8 cellular contexts compared by ENCODE assay signal in genomic region chr19:18280247-18281081, GRCh38. TPM values are rescaled to one million over a fixed set of nuclear protein-coding genes. Genes with fewer than 3 reads are reported as not detected.
DNase-seq lines count a peak whose midpoint lies in the region; ATAC-seq, FAIRE-seq and TF ChIP-seq lines count a peak whose summit lies in the region.

No MANE protein-coding gene starts in this region.

- peak overlapping the region; percentile 100 for H3K27ac Mint-ChIP-seq in effector memory CD8-positive, alpha-beta T cell
- peak overlapping the region; percentile 98 for H3K27ac Mint-ChIP-seq in memory B cell

- ATAC-seq in HG03139 (IDR thresholded peaks at IDR 0.05; ENCODE audit: unreplicated experiment) (peak; percentile 12), memory B cell (ENCODE audit: low read depth) (peak; percentile 9), HG03460 (IDR thresholded peaks at IDR 0.05; ENCODE audit: unreplicated experiment) (no peak)
- ATAC-seq in effector memory CD8-positive, alpha-beta T cell (replicated peaks): peak; percentile 20

- no peak for DNase-seq in GM12891 (ENCODE audit: insufficient read length, low spot score)
- peak; percentile 78 for DNase-seq in NCI-H774 (lab: John Stamatoyannopoulos, UW)
- DNase-seq in activated CD8-positive, alpha-beta memory T cell treated with anti-CD3 and anti-CD28 coated beads for 4 hours (ENCODE audit: low read depth in 2 of 2): peak; percentile 62 to 66
- DNase-seq in effector memory CD8-positive, alpha-beta T cell: peak; percentile 81 to 85 (median 82)
- peak; percentile 84 to 85 for DNase-seq in memory B cell (ENCODE audit: low spot score in 2 of 2)
- DNase-seq in stimulated activated CD8-positive, alpha-beta memory T cell treated with anti-CD3 and anti-CD28 coated beads, Interleukin-15, amount 100 ng/mL, for 4 hours (ENCODE audit: low read depth in 2 of 2): peak; percentile 63 to 71

- FAIRE-seq in GM12891 (lab: Jason Lieb, UNC): peak; percentile 78

- H3K36me3 Mint-ChIP-seq in effector memory CD8-positive, alpha-beta T cell (ENCODE audit: insufficient read depth): peaks cover 84% of the 10 kb centered on the region
- peaks cover 16% of the 10 kb centered on the region for H3K36me3 Mint-ChIP-seq in memory B cell

- H3K9me3 Mint-ChIP-seq in effector memory CD8-positive, alpha-beta T cell: no peaks in the 10 kb centered on the region
- H3K9me3 Mint-ChIP-seq in memory B cell: no peaks in the 10 kb centered on the region

- peak overlapping the region; percentile 90 to 98 for H3K4me3 Mint-ChIP-seq in effector memory CD8-positive, alpha-beta T cell
- peak overlapping the region; percentile 97 for H3K4me3 Mint-ChIP-seq in memory B cell

- H3K4me1 Mint-ChIP-seq in effector memory CD8-positive, alpha-beta T cell (ENCODE audit: low read depth in 2 of 2): peaks cover 38 to 48% of the 10 kb centered on the region in 2 donors
- H3K4me1 Mint-ChIP-seq in memory B cell: peaks cover 37% of the 10 kb centered on the region

- peak; percentile 70; the same call in 1 of the 2 replicates for TF ChIP-seq POLR2A in GM12891 (IDR thresholded peaks at IDR 0.05; ENCODE audit: low read depth, low read length)

- H3K27me3 Mint-ChIP-seq in effector memory CD8-positive, alpha-beta T cell: no peaks in the 10 kb centered on the region
- no peaks in the 10 kb centered on the region for H3K27me3 Mint-ChIP-seq in memory B cell

TF ChIP-seq in GM12891, 5 proteins besides CTCF, POLR2A, EP300 and RAD21:
- TF ChIP-seq POU2F2 (IDR thresholded peaks at IDR 0.05; ENCODE audit: low read depth, low read length): peak; percentile 32; the same call in 1 of the 2 replicates
- no peak for TF ChIP-seq SPI1 (IDR thresholded peaks at IDR 0.05; ENCODE audit: low read depth, low read length)
- no peak for TF ChIP-seq PAX5 (IDR thresholded peaks at IDR 0.05; ENCODE audit: insufficient read depth, low read length, severe bottlenecking)
- TF ChIP-seq TAF1 (IDR thresholded peaks at IDR 0.05; ENCODE audit: low read depth, low read length): peak; percentile 51; the same call in 1 of the 2 replicates
- TF ChIP-seq POLR2AphosphoS5 (IDR thresholded peaks at IDR 0.05; ENCODE audit: low read depth, low read length): peak; percentile 82

RNA-seq across cellular contexts. Expression of gene JUND, which starts 1.0 kb away (rescaled TPM):
- 50.9 TPM for polyA plus RNA-seq in GM12891 (2012; ENCODE audit: low read depth, missing spikeins)

RNA-seq across cellular contexts. Expression of gene IQCN, which starts 6.2 kb away (rescaled TPM):
- polyA plus RNA-seq in GM12891 (2012; ENCODE audit: low read depth, missing spikeins): 0.85 TPM

RNA-seq across cellular contexts. Expression of gene LSM4, which starts 42.4 kb away (rescaled TPM):
- 202 TPM for polyA plus RNA-seq in GM12891 (2012; ENCODE audit: low read depth, missing spikeins)

RNA-seq across cellular contexts. Expression of gene PDE4C, which starts 54.2 kb away (rescaled TPM):
- polyA plus RNA-seq in GM12891 (2012; ENCODE audit: low read depth, missing spikeins): 0.17 TPM

RNA-seq across cellular contexts. Expression of gene PGPEP1, which starts 59.9 kb away (rescaled TPM):
- 22.1 TPM for polyA plus RNA-seq in GM12891 (2012; ENCODE audit: low read depth, missing spikeins)
